Comparison of ENCODE assay signal across 14 cellular contexts in genomic region chr12:113997365-113997764, GRCh38. TPM values are rescaled to one million over a fixed set of nuclear protein-coding genes. Genes with fewer than 3 reads are reported as not detected.
DNase-seq lines count a peak whose midpoint lies in the region; ATAC-seq and TF ChIP-seq lines count a peak whose summit lies in the region.
"Had no signal": no experiment of that assay in that cellular context is flagged by ENCODE, and none has a peak within 500 bp of the region (broad histone marks: within the 10 kb centered on the region; RNA-seq: fewer than 3 reads in every experiment).

No MANE protein-coding gene starts in this region.

- H3K9me3 ChIP-seq in right cardiac atrium (ENCODE audit: control insufficient read depth, low read length), result no peaks in the 10 kb centered on the region
- H3K9me3 ChIP-seq in ovary, result no peaks in the 10 kb centered on the region
- H3K9me3 ChIP-seq: BE2C had no signal

- DNase-seq in GM10248 (ENCODE audit: extremely low spot score), result peak; percentile 28
- peak; percentile 35 for DNase-seq in GM12865 (ENCODE audit: low read depth)
- peak; percentile 87 for DNase-seq in SHP77 treated with DMSO at 0.1 percent for 48 hours (lab: John Stamatoyannopoulos, UW)
- no peak for DNase-seq in right cardiac atrium
- DNase-seq in posterior vena cava (ENCODE audit: low spot score), result no peak
- no peak for DNase-seq in ovary
- DNase-seq: BE2C; CD4-positive, alpha-beta memory T cell; DMS79; GOT3; NCI-H1417 treated with DMSO at 0.1 percent for 48 hours had no signal

- H3K4me1 ChIP-seq in right cardiac atrium (ENCODE audit: control insufficient read depth, insufficient read depth, low read length), result no peaks in the 10 kb centered on the region
- no peaks in the 10 kb centered on the region for H3K4me1 ChIP-seq in ovary (ENCODE audit: insufficient read depth)
- H3K4me1 ChIP-seq: BE2C had no signal

- CTCF ChIA-PET in GM10248 (lab: Yijun Ruan, JAX), result interaction anchor here (1.1 to 3.3 kb wide), 2 partner anchors 10 to 17 kb away, joined by 3 to 20 read pairs; no protein-coding TSS in a partner anchor

- H3K27me3 ChIP-seq in right cardiac atrium (ENCODE audit: control insufficient read depth, insufficient read depth) (no peaks in the 10 kb centered on the region), ovary (no peaks in the 10 kb centered on the region)

- no peak for TF ChIP-seq POLR2A in ovary (IDR thresholded peaks at IDR 0.05)

- TF ChIP-seq EP300 in ovary (IDR thresholded peaks at IDR 0.05), result no peak

- H3K36me3 ChIP-seq in ovary, result no peaks in the 10 kb centered on the region
- H3K36me3 ChIP-seq: BE2C had no signal

- H3K27ac ChIP-seq in right cardiac atrium (ENCODE audit: low read length), result no peak overlapping the region
- H3K27ac ChIP-seq in ovary, result no peak overlapping the region

- ATAC-seq in GM21723 (IDR thresholded peaks at IDR 0.05; ENCODE audit: unreplicated experiment), result peak; percentile 49
- no peak for ATAC-seq in right cardiac atrium
- ATAC-seq: Panc1, Right ventricle myocardium inferior had no signal

- 32% methylated on average over 3 of the region's 3 CpGs for WGBS in right cardiac atrium
- WGBS in ovary, 3 donors, result 0 to 9% (median 4%) methylated on average over 3 of the region's 3 CpGs

- H3K4me3 ChIP-seq in GM12865 (ENCODE audit: low read depth, low read length), result no peak overlapping the region
- H3K4me3 ChIP-seq in right cardiac atrium (ENCODE audit: low read length), result no peak overlapping the region
- H3K4me3 ChIP-seq in ovary, result no peak overlapping the region

- no peak for TF ChIP-seq CTCF in GM10248 (IDR thresholded peaks at IDR 0.05; ENCODE audit: control extremely low read depth, extremely low read depth, low read depth, missing control alignments)
- TF ChIP-seq CTCF in GM12865 (IDR thresholded peaks at IDR 0.05; ENCODE audit: insufficient read depth, low read depth, low read length, missing control alignments), result no peak
- no peak for TF ChIP-seq CTCF in ovary (IDR thresholded peaks at IDR 0.05)

- POLR2A ChIA-PET in GM10248 (lab: Yijun Ruan, JAX), result no interaction called here

- intact Hi-C loops in right cardiac atrium (cut with DNase I) (no loop called here), posterior vena cava (cut with DNase I) (no loop called here), ovary (cut with DNase I) (no loop called here)

RNA-seq across cellular contexts. Expression of gene RBM19, which starts 31.2 kb away (rescaled TPM):
- total RNA-seq in right cardiac atrium, result 10 to 100 TPM; 16.5 to 21.7 (median 17.5) TPM
- 12.7 TPM for polyA plus RNA-seq in right cardiac atrium
- total RNA-seq in posterior vena cava, result 10 to 100 TPM; 23.8 to 27.7 TPM
- total RNA-seq in ovary, result 10 to 100 TPM; 23.3 to 44.0 (median 34.0) TPM
- 10 to 100 TPM; 11.6 to 17.3 TPM for polyA plus RNA-seq in ovary

Comparison
In these comparisons a context has a peak if more than half of its experiments do, and no peak if none do; other contexts are left out.
1. DNase-seq: peak in GM10248 (single experiment), GM12865 (single experiment) and SHP77 treated with DMSO at 0.1 percent for 48 hours (single experiment); none in right cardiac atrium (0 of 3), posterior vena cava (single experiment) and ovary (0 of 5).